1 cellular context compared by ENCODE assay signal in the genomic region with DNA sequence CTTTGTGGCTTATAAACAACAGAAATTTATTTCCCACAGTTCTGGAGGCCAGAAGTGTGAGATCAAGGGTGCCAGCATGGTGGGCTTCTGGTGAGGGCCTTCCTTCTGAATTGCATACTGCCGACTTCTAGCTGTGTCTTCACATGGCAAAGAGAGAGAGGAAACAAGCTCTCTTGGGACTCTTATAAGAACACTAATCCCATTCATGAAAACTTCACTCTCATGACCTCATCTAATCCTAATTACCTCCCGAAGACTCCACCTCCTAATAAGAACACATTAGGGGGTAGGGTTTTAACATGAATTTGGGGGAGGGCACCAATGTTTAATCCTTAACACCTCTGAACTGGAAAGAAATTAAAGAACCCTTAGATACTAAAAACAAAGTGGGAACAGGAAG.
TF ChIP-seq lines count a peak whose summit lies in the region.

No MANE protein-coding gene starts in this region.

TF ChIP-seq in endothelial cell of umbilical vein, 7 proteins besides CTCF, POLR2A, EP300 and RAD21:
- TF ChIP-seq FOS (IDR thresholded peaks at IDR 0.05; ENCODE audit: borderline replicate concordance, insufficient read depth, low read length) (no peak), MYC (IDR thresholded peaks at IDR 0.05; ENCODE audit: low read depth, low read length) (no peak), JUN (IDR thresholded peaks at IDR 0.05; ENCODE audit: borderline replicate concordance, insufficient read depth, insufficient read length, low read depth) (no peak), GATA2 (IDR thresholded peaks at IDR 0.05; ENCODE audit: insufficient read depth, insufficient read length, low read depth, low read length) (no peak), POLR2AphosphoS5 (IDR thresholded peaks at IDR 0.05; ENCODE audit: insufficient read depth, low read depth, low read length) (no peak), EZH2 (IDR thresholded peaks at IDR 0.05; ENCODE audit: borderline replicate concordance, low read depth, low read length, severe bottlenecking) (no peak)
- TF ChIP-seq, protein P1, sequence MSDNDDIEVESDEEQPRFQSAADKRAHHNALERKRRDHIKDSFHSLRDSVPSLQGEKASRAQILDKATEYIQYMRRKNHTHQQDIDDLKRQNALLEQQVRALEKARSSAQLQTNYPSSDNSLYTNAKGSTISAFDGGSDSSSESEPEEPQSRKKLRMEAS (IDR thresholded peaks at IDR 0.05; ENCODE audit: insufficient read depth, insufficient read length), result no peak
TF ChIP-seq in endothelial cell of umbilical vein: peak in this region for 0.
